In the genomic region with DNA sequence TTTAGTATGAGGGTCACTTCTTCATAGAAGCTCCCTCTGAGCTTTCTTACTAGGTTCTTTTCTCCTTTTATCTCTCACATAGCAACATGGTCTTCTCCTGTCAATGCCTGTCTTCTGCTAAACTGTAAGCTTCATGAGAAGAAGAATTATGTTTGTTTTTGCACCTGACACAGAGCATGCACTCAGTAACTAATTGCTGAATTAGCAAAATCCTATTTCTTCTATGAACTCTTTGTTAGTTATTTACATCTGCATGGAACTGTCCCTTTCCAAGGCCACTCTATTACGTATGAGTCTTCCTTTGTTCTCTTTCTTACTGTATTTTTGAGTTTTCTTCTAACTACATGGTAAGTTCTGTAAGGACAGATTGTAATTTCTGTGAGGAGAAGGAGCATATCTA, we compare ENCODE assay signal across 2 cellular contexts.
TF ChIP-seq lines count a peak whose summit lies in the region.

No MANE protein-coding gene starts in this region.

TF ChIP-seq in A549, 52 proteins besides CTCF, POLR2A, EP300 and RAD21 (continued from another document):
- TF ChIP-seq, protein P1, sequence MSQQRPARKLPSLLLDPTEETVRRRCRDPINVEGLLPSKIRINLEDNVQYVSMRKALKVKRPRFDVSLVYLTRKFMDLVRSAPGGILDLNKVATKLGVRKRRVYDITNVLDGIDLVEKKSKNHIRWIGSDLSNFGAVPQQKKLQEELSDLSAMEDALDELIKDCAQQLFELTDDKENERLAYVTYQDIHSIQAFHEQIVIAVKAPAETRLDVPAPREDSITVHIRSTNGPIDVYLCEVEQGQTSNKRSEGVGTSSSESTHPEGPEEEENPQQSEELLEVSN (IDR thresholded peaks at IDR 0.05; ENCODE audit: borderline replicate concordance, low read depth), result no peak
- TF ChIP-seq FOSL2 (IDR thresholded peaks at IDR 0.05), result no peak
- TF ChIP-seq FOSL2 (CRISPR knock-in tag; IDR thresholded peaks at IDR 0.05), result no peak

TF ChIP-seq in K562, 482 proteins besides CTCF, POLR2A, EP300 and RAD21 (continued from another document):
- no peak for TF ChIP-seq ZNF165 (CRISPR knock-in tag; IDR thresholded peaks at IDR 0.05; ENCODE audit: borderline replicate concordance)
- no peak for TF ChIP-seq ZNF589 (CRISPR knock-in tag; IDR thresholded peaks at IDR 0.05; ENCODE audit: low read depth)
- TF ChIP-seq, protein P2, sequence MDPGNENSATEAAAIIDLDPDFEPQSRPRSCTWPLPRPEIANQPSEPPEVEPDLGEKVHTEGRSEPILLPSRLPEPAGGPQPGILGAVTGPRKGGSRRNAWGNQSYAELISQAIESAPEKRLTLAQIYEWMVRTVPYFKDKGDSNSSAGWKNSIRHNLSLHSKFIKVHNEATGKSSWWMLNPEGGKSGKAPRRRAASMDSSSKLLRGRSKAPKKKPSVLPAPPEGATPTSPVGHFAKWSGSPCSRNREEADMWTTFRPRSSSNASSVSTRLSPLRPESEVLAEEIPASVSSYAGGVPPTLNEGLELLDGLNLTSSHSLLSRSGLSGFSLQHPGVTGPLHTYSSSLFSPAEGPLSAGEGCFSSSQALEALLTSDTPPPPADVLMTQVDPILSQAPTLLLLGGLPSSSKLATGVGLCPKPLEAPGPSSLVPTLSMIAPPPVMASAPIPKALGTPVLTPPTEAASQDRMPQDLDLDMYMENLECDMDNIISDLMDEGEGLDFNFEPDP (CRISPR knock-in tag; IDR thresholded peaks at IDR 0.05), result no peak
- no peak for TF ChIP-seq NONO (IDR thresholded peaks at IDR 0.05; ENCODE audit: low read depth in 2 of 2, low read length in 1 of 2)
- TF ChIP-seq, protein P3, sequence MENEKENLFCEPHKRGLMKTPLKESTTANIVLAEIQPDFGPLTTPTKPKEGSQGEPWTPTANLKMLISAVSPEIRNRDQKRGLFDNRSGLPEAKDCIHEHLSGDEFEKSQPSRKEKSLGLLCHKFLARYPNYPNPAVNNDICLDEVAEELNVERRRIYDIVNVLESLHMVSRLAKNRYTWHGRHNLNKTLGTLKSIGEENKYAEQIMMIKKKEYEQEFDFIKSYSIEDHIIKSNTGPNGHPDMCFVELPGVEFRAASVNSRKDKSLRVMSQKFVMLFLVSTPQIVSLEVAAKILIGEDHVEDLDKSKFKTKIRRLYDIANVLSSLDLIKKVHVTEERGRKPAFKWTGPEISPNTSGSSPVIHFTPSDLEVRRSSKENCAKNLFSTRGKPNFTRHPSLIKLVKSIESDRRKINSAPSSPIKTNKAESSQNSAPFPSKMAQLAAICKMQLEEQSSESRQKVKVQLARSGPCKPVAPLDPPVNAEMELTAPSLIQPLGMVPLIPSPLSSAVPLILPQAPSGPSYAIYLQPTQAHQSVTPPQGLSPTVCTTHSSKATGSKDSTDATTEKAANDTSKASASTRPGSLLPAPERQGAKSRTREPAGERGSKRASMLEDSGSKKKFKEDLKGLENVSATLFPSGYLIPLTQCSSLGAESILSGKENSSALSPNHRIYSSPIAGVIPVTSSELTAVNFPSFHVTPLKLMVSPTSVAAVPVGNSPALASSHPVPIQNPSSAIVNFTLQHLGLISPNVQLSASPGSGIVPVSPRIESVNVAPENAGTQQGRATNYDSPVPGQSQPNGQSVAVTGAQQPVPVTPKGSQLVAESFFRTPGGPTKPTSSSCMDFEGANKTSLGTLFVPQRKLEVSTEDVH (IDR thresholded peaks at IDR 0.05; ENCODE audit: low read depth, partially characterized antibody), result no peak
- peak; percentile 42; the same call in 1 of the 2 replicates for TF ChIP-seq MAFF (IDR thresholded peaks at IDR 0.05; ENCODE audit: low read length)
- TF ChIP-seq, protein P4, sequence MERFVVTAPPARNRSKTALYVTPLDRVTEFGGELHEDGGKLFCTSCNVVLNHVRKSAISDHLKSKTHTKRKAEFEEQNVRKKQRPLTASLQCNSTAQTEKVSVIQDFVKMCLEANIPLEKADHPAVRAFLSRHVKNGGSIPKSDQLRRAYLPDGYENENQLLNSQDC (CRISPR knock-in tag; IDR thresholded peaks at IDR 0.05), result no peak
- no peak for TF ChIP-seq MYC (IDR thresholded peaks at IDR 0.05; ENCODE audit: low read depth, low read length)
- no peak for TF ChIP-seq MYC (CRISPR knock-in tag; IDR thresholded peaks at IDR 0.05; ENCODE audit: borderline replicate concordance, low read depth)
- TF ChIP-seq RUNX1 (IDR thresholded peaks at IDR 0.05; ENCODE audit: low read depth), result no peak
- TF ChIP-seq, protein P5, sequence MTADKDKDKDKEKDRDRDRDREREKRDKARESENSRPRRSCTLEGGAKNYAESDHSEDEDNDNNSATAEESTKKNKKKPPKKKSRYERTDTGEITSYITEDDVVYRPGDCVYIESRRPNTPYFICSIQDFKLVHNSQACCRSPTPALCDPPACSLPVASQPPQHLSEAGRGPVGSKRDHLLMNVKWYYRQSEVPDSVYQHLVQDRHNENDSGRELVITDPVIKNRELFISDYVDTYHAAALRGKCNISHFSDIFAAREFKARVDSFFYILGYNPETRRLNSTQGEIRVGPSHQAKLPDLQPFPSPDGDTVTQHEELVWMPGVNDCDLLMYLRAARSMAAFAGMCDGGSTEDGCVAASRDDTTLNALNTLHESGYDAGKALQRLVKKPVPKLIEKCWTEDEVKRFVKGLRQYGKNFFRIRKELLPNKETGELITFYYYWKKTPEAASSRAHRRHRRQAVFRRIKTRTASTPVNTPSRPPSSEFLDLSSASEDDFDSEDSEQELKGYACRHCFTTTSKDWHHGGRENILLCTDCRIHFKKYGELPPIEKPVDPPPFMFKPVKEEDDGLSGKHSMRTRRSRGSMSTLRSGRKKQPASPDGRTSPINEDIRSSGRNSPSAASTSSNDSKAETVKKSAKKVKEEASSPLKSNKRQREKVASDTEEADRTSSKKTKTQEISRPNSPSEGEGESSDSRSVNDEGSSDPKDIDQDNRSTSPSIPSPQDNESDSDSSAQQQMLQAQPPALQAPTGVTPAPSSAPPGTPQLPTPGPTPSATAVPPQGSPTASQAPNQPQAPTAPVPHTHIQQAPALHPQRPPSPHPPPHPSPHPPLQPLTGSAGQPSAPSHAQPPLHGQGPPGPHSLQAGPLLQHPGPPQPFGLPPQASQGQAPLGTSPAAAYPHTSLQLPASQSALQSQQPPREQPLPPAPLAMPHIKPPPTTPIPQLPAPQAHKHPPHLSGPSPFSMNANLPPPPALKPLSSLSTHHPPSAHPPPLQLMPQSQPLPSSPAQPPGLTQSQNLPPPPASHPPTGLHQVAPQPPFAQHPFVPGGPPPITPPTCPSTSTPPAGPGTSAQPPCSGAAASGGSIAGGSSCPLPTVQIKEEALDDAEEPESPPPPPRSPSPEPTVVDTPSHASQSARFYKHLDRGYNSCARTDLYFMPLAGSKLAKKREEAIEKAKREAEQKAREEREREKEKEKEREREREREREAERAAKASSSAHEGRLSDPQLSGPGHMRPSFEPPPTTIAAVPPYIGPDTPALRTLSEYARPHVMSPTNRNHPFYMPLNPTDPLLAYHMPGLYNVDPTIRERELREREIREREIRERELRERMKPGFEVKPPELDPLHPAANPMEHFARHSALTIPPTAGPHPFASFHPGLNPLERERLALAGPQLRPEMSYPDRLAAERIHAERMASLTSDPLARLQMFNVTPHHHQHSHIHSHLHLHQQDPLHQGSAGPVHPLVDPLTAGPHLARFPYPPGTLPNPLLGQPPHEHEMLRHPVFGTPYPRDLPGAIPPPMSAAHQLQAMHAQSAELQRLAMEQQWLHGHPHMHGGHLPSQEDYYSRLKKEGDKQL (CRISPR knock-in tag; IDR thresholded peaks at IDR 0.05; ENCODE audit: borderline replicate concordance), result no peak
